Comparison of ENCODE assay signal across 25 cellular contexts in the genomic region with DNA sequence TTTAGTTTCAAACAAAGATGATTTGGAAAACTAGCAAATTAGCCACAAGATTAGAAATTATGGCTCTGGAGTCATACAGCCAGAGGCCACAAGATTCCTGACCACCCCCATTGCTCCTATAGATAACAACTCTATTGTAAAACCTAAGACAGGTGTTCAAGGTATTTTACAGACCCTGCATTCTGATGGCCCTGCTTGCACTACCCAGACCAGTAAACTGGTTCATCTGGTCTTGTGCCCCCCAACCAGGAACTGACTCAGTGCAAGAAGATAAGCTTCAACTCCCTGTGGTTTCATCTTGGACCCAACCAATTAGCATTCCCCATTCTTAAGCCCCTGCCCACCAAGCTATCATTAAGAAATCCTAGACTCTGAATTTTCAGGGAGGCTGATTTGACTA.
"Had no signal": no experiment of that assay in that cellular context is flagged by ENCODE, and none has a peak within 500 bp of the region (broad histone marks: within the 10 kb centered on the region; RNA-seq: fewer than 3 reads in every experiment).

No MANE protein-coding gene starts in this region.

- H3K36me3 ChIP-seq: stomach, suprapubic skin, thoracic aorta, thyroid gland, tibial artery, tibial nerve, transverse colon, upper lobe of left lung, upper lobe of right lung, uterus, vagina had no signal

- DNase-seq: stimulated activated CD4-positive, alpha-beta T cell treated with anti-CD3 and anti-CD28 coated beads, Interleukin-2, amount 100 ng/mL, for 48 hours; stimulated activated CD4-positive, alpha-beta T cell treated with anti-CD3 and anti-CD28 coated beads, Interleukin-4, amount 100 ng/mL, for 1 hour; stimulated activated CD4-positive, alpha-beta T cell treated with anti-CD3 and anti-CD28 coated beads, Interleukin-4, amount 100 ng/mL, for 24 hours; stimulated activated CD4-positive, alpha-beta T cell treated with anti-CD3 and anti-CD28 coated beads, Interleukin-4, amount 100 ng/mL, for 4 hours; stimulated activated CD8-positive, alpha-beta memory T cell treated with anti-CD3 and anti-CD28 coated beads, Interleukin-4, amount 100 ng/mL, for 48 hours; stimulated activated naive B cell treated with anti-CD40 and anti-IgM and Interleukin-4, amounts not matched to agents 10 μg/mL and 1 μg/mL and 100 μg/mL, for 72 hours; stimulated activated naive CD4-positive, alpha-beta T cell; stimulated activated naive CD4-positive, alpha-beta T cell treated with Interleukin-2 at 50 U/mL for 16 hours; stimulated activated naive CD8-positive, alpha-beta T cell treated with anti-CD3 and anti-CD28 coated beads, Interleukin-15, amount 100 ng/mL, for 72 hours; stimulated activated naive CD8-positive, alpha-beta T cell treated with anti-CD3 and anti-CD28 coated beads, Interleukin-15, Interleukin-2, amounts not matched to agents 100 U/mL and 50 U/mL, for 24 hours; stomach; substantia nigra; testis; thyroid gland; tibial artery; transverse colon; upper lobe of left lung; upper lobe of right lung; uterus had no signal

- H3K9me3 ChIP-seq: testis, thoracic aorta, thyroid gland, transverse colon, upper lobe of right lung, uterus, vagina had no signal

- H3K4me3 ChIP-seq: stomach, suprapubic skin, testis, thoracic aorta, thyroid gland, tibial artery, tibial nerve, transverse colon, upper lobe of left lung, upper lobe of right lung, uterus, vagina had no signal

- H3K4me1 ChIP-seq: stomach, suprapubic skin, testis, tibial artery, tibial nerve, transverse colon, upper lobe of left lung, upper lobe of right lung, uterus, vagina had no signal

- H3K27ac ChIP-seq: stomach, suprapubic skin, testis, thoracic aorta, thyroid gland, tibial artery, tibial nerve, transverse colon, upper lobe of left lung, upper lobe of right lung, uterus, vagina had no signal

- H3K27me3 ChIP-seq: stomach, suprapubic skin, testis, thyroid gland, tibial artery, tibial nerve, transverse colon, upper lobe of left lung, upper lobe of right lung, uterus, vagina had no signal

- ATAC-seq: stimulated activated effector memory CD8-positive, alpha-beta T cell treated with anti-CD3 and anti-CD28 coated beads, Interleukin-12 subunit alpha, Interleukin-12 subunit beta, amount 100 ng/mL, for 72 hours; stimulated activated memory B cell treated with anti-CD40 and anti-IgM and Interleukin-4, amounts not matched to agents 10 μg/mL and 1 μg/mL and 100 μg/mL, for 72 hours; stimulated activated naive B cell treated with anti-CD40 and anti-IgM and Interleukin-4, amounts not matched to agents 10 μg/mL and 1 μg/mL and 100 μg/mL, for 72 hours; stimulated activated naive CD8-positive, alpha-beta T cell treated with anti-CD3 and anti-CD28 coated beads, Interleukin-15, amount 100 ng/mL, for 72 hours; stimulated activated naive CD8-positive, alpha-beta T cell treated with anti-CD3 and anti-CD28 coated beads, Interleukin-15, Interleukin-2, amounts not matched to agents 100 U/mL and 50 U/mL, for 24 hours; upper lobe of right lung had no signal
